8 cellular contexts compared by ENCODE assay signal in genomic region chr16:22297871-22298733, GRCh38. TPM values are rescaled to one million over a fixed set of nuclear protein-coding genes. Genes with fewer than 3 reads are reported as not detected.
DNase-seq lines count a peak whose midpoint lies in the region; TF ChIP-seq lines count a peak whose summit lies in the region.

No MANE protein-coding gene starts in this region.

- TF ChIP-seq CTCF in GM20000 (IDR thresholded peaks at IDR 0.05; ENCODE audit: extremely low read depth, missing control alignments) (no peak), OCI-LY1 (IDR thresholded peaks at IDR 0.05; ENCODE audit: low read length) (no peak), epithelial cell of proximal tubule (conservative IDR thresholded peaks at IDR 0.05; ENCODE audit: low read depth, low read length) (no peak)

- peak overlapping the region; percentile 88 for H3K4me3 ChIP-seq in HUES6 (ENCODE audit: low read depth, low read length)
- H3K4me3 ChIP-seq in OCI-LY1 (ENCODE audit: low read depth, low read length, poor library complexity, severe bottlenecking), result peak overlapping the region; percentile 89
- peak overlapping the region; percentile 90 for H3K4me3 ChIP-seq in epithelial cell of proximal tubule (ENCODE audit: low read depth, low read length)
- peak overlapping the region; percentile 88 to 91 for H3K4me3 ChIP-seq in mucosa of rectum (ENCODE audit: low read length in 2 of 2)

- DNase-seq in CD1c-positive myeloid dendritic cell (ENCODE audit: extremely low spot score) (peak; percentile 87), GM20000 (ENCODE audit: low spot score) (peak; percentile 77), activated T-cell treated with anti-CD3 and anti-CD28 coated beads for 1 hour (ENCODE audit: low read depth) (peak; percentile 55), epithelial cell of proximal tubule (ENCODE audit: low read depth) (peak; percentile 77)
- peak; percentile 39 for DNase-seq in stimulated activated CD8-positive, alpha-beta memory T cell treated with anti-CD3 and anti-CD28 coated beads, Interleukin-4, amount 100 ng/mL, for 24 hours (ENCODE audit: low read depth)

- H3K27ac ChIP-seq in HUES6 (ENCODE audit: low read depth, low read length) (peak overlapping the region; percentile 90), OCI-LY1 (ENCODE audit: low read depth, low read length, poor library complexity, severe bottlenecking) (peak overlapping the region; percentile 74), mucosa of rectum (ENCODE audit: low read depth in 2 of 2, low read length in 2 of 2) (peak overlapping the region; percentile 91 to 93)

- H3K4me1 ChIP-seq in HUES6 (ENCODE audit: control insufficient read depth, insufficient read depth, low read length) (no peaks in the 10 kb centered on the region), OCI-LY1 (ENCODE audit: insufficient read depth, low read length, severe bottlenecking) (peaks cover 26% of the 10 kb centered on the region), mucosa of rectum (ENCODE audit: control insufficient read depth in 2 of 2, insufficient read depth in 2 of 2, low read length in 2 of 2) (peaks cover 10 to 21% of the 10 kb centered on the region in 2 donors)

- H3K9me2 ChIP-seq in OCI-LY1 (ENCODE audit: low read depth, low read length), result no peaks in the 10 kb centered on the region

- H4K20me1 ChIP-seq in OCI-LY1 (ENCODE audit: insufficient read depth, low read length), result no peaks in the 10 kb centered on the region

- H3K4me2 ChIP-seq in OCI-LY1 (ENCODE audit: low read length), result peak overlapping the region; percentile 68

- no peaks in the 10 kb centered on the region for H3F3A ChIP-seq in OCI-LY1 (ENCODE audit: insufficient read depth, low read length)

- peaks cover 31% of the 10 kb centered on the region for H3K79me2 ChIP-seq in OCI-LY1 (ENCODE audit: insufficient read depth, low read length)

- H3K27me3 ChIP-seq in HUES6 (ENCODE audit: control insufficient read depth, insufficient read depth, low read length), result no peaks in the 10 kb centered on the region
- H3K27me3 ChIP-seq in OCI-LY1 (ENCODE audit: insufficient read depth, low read length), result no peaks in the 10 kb centered on the region
- H3K27me3 ChIP-seq in mucosa of rectum (ENCODE audit: control insufficient read depth in 2 of 2, insufficient read depth in 2 of 2, low read length in 2 of 2), result no peaks in the 10 kb centered on the region

- H2AFZ ChIP-seq in OCI-LY1 (ENCODE audit: low read length), result no peak overlapping the region

- H3K36me3 ChIP-seq in HUES6 (ENCODE audit: control insufficient read depth, insufficient read depth, low read length) (peaks cover 16% of the 10 kb centered on the region), OCI-LY1 (ENCODE audit: insufficient read depth, low read length) (peaks cover 14% of the 10 kb centered on the region), mucosa of rectum (ENCODE audit: control insufficient read depth in 2 of 2, insufficient read depth in 2 of 2, low read length in 2 of 2) (peaks cover 10 to 11% of the 10 kb centered on the region in 2 donors)

- H3K9ac ChIP-seq in HUES6 (ENCODE audit: low read length), result peak overlapping the region; percentile 92
- H3K9ac ChIP-seq in OCI-LY1 (ENCODE audit: low read length), result peak overlapping the region; percentile 92
- peak overlapping the region; percentile 77 to 91 for H3K9ac ChIP-seq in mucosa of rectum (ENCODE audit: low read depth in 1 of 2, low read length in 2 of 2)

- H3K9me3 ChIP-seq in HUES6 (ENCODE audit: control insufficient read depth, insufficient read depth, low read depth, low read length) (no peaks in the 10 kb centered on the region), OCI-LY1 (ENCODE audit: low read length) (no peaks in the 10 kb centered on the region), mucosa of rectum (ENCODE audit: control insufficient read depth in 2 of 2, low read length in 2 of 2) (no peaks in the 10 kb centered on the region)

RNA-seq across cellular contexts. Expression of gene POLR3E, which starts 0.9 kb away (rescaled TPM):
- total RNA-seq in epithelial cell of proximal tubule, result 31.2 and 46.9 TPM in 2 replicates

Comparison
In these comparisons a context has a peak if more than half of its experiments do, and no peak if none do; other contexts are left out.
1. Peak in every context shown above with its lines: DNase-seq, H3K4me3 ChIP-seq and H3K27ac ChIP-seq.